1 cellular context compared by ENCODE assay signal in genomic region chr2:74507145-74507925, GRCh38.
TF ChIP-seq lines count a peak whose summit lies in the region.

TSS of gene PCGF1 (minus strand) at chr2:74507695. CDS start at chr2:74507668, 27 bp downstream.

TF ChIP-seq in HepG2, 621 proteins besides CTCF, POLR2A, EP300 and RAD21 (continued from another document and continues in another):
- TF ChIP-seq, protein P1, sequence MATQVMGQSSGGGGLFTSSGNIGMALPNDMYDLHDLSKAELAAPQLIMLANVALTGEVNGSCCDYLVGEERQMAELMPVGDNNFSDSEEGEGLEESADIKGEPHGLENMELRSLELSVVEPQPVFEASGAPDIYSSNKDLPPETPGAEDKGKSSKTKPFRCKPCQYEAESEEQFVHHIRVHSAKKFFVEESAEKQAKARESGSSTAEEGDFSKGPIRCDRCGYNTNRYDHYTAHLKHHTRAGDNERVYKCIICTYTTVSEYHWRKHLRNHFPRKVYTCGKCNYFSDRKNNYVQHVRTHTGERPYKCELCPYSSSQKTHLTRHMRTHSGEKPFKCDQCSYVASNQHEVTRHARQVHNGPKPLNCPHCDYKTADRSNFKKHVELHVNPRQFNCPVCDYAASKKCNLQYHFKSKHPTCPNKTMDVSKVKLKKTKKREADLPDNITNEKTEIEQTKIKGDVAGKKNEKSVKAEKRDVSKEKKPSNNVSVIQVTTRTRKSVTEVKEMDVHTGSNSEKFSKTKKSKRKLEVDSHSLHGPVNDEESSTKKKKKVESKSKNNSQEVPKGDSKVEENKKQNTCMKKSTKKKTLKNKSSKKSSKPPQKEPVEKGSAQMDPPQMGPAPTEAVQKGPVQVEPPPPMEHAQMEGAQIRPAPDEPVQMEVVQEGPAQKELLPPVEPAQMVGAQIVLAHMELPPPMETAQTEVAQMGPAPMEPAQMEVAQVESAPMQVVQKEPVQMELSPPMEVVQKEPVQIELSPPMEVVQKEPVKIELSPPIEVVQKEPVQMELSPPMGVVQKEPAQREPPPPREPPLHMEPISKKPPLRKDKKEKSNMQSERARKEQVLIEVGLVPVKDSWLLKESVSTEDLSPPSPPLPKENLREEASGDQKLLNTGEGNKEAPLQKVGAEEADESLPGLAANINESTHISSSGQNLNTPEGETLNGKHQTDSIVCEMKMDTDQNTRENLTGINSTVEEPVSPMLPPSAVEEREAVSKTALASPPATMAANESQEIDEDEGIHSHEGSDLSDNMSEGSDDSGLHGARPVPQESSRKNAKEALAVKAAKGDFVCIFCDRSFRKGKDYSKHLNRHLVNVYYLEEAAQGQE (IDR thresholded peaks at IDR 0.05; ENCODE audit: borderline replicate concordance in 1 of 2, low read depth in 1 of 2, low read length in 2 of 2) = peak in 1 of 2 experiments; percentile 28; a peak in 1 of 4 replicates
- TF ChIP-seq POLR2AphosphoS5 (IDR thresholded peaks at IDR 0.05; ENCODE audit: low read depth, low read length) (peak; percentile 74), ZNF557 (CRISPR knock-in tag; IDR thresholded peaks at IDR 0.05) (peak; percentile 53; the same call in 1 of the 2 replicates), GATAD1 (CRISPR knock-in tag; IDR thresholded peaks at IDR 0.05) (peak; percentile 93), ZNF180 (CRISPR knock-in tag; IDR thresholded peaks at IDR 0.05; ENCODE audit: borderline replicate concordance, low read depth) (no peak; the same call in 1 of the 2 replicates), ZNF441 (CRISPR knock-in tag; IDR thresholded peaks at IDR 0.05; ENCODE audit: borderline replicate concordance) (no peak; the same call in 1 of the 2 replicates), ZNF83 (CRISPR knock-in tag; IDR thresholded peaks at IDR 0.05; ENCODE audit: borderline replicate concordance) (no peak), JUNB (CRISPR knock-in tag; IDR thresholded peaks at IDR 0.05; ENCODE audit: borderline replicate concordance) (no peak), NFKBIZ (CRISPR knock-in tag; IDR thresholded peaks at IDR 0.05) (peak; percentile 77), TFAP4 (IDR thresholded peaks at IDR 0.05; ENCODE audit: borderline replicate concordance, low read depth) (peak; percentile 61; the same call in 1 of the 2 replicates), ATF1 (CRISPR knock-in tag; IDR thresholded peaks at IDR 0.05) (no peak), MLXIP (CRISPR knock-in tag; IDR thresholded peaks at IDR 0.05; ENCODE audit: borderline replicate concordance) (no peak), PLRG1 (conservative IDR thresholded peaks at IDR 0.05) (no peak), GABPA (IDR thresholded peaks at IDR 0.05; ENCODE audit: low read depth, low read length) (no peak), GABPA (CRISPR knock-in tag; IDR thresholded peaks at IDR 0.05; ENCODE audit: low read depth) (peak; percentile 96), MTF2 (CRISPR knock-in tag; IDR thresholded peaks at IDR 0.05; ENCODE audit: borderline replicate concordance) (0 out of 2 replicates have a peak, but pooled peaks have one; percentile 6), ZNF235 (CRISPR knock-in tag; IDR thresholded peaks at IDR 0.05; ENCODE audit: borderline replicate concordance) (no peak), NFIB (CRISPR knock-in tag; IDR thresholded peaks at IDR 0.05; ENCODE audit: borderline replicate concordance) (no peak), ZSCAN22 (CRISPR knock-in tag; IDR thresholded peaks at IDR 0.05) (0 out of 2 replicates have a peak, but pooled peaks have one; percentile 22), EZH2 (conservative IDR thresholded peaks at IDR 0.05; ENCODE audit: low read depth, low read length) (no peak), RFXANK (CRISPR knock-in tag; IDR thresholded peaks at IDR 0.05) (no peak; the same call in 1 of the 2 replicates), ATM (IDR thresholded peaks at IDR 0.05; ENCODE audit: borderline replicate concordance) (no peak), MAFF (IDR thresholded peaks at IDR 0.05; ENCODE audit: low read depth, low read length) (no peak), ATAD3A (CRISPR knock-in tag; IDR thresholded peaks at IDR 0.05) (0 out of 2 replicates have a peak, but pooled peaks have one; percentile 74), SATB2 (CRISPR knock-in tag; IDR thresholded peaks at IDR 0.05) (no peak), CREB1 (IDR thresholded peaks at IDR 0.05) (0 out of 2 replicates have a peak, but pooled peaks have one; percentile 44), CREB1 (CRISPR knock-in tag; IDR thresholded peaks at IDR 0.05) (peak; percentile 73), ZNF576 (CRISPR knock-in tag; IDR thresholded peaks at IDR 0.05) (peak; percentile 10; the same call in 1 of the 2 replicates), ZNF879 (CRISPR knock-in tag; IDR thresholded peaks at IDR 0.05) (peak; percentile 72; the same call in 1 of the 2 replicates), TOE1 (CRISPR knock-in tag; IDR thresholded peaks at IDR 0.05) (peak; percentile 78; the same call in 1 of the 2 replicates), NFYC (CRISPR knock-in tag; IDR thresholded peaks at IDR 0.05) (peak; percentile 80), EEA1 (CRISPR knock-in tag; IDR thresholded peaks at IDR 0.05; ENCODE audit: borderline replicate concordance) (peak; percentile 48; the same call in 1 of the 2 replicates), DPF2 (CRISPR knock-in tag; IDR thresholded peaks at IDR 0.05; ENCODE audit: borderline replicate concordance, low read depth) (0 out of 2 replicates have a peak, but pooled peaks have one; percentile 48), ZNF740 (CRISPR knock-in tag; IDR thresholded peaks at IDR 0.05) (peak; percentile 90), MBNL3 (CRISPR knock-in tag; conservative IDR thresholded peaks at IDR 0.05) (no peak; the same call in 1 of the 2 replicates)
- TF ChIP-seq, protein P2, sequence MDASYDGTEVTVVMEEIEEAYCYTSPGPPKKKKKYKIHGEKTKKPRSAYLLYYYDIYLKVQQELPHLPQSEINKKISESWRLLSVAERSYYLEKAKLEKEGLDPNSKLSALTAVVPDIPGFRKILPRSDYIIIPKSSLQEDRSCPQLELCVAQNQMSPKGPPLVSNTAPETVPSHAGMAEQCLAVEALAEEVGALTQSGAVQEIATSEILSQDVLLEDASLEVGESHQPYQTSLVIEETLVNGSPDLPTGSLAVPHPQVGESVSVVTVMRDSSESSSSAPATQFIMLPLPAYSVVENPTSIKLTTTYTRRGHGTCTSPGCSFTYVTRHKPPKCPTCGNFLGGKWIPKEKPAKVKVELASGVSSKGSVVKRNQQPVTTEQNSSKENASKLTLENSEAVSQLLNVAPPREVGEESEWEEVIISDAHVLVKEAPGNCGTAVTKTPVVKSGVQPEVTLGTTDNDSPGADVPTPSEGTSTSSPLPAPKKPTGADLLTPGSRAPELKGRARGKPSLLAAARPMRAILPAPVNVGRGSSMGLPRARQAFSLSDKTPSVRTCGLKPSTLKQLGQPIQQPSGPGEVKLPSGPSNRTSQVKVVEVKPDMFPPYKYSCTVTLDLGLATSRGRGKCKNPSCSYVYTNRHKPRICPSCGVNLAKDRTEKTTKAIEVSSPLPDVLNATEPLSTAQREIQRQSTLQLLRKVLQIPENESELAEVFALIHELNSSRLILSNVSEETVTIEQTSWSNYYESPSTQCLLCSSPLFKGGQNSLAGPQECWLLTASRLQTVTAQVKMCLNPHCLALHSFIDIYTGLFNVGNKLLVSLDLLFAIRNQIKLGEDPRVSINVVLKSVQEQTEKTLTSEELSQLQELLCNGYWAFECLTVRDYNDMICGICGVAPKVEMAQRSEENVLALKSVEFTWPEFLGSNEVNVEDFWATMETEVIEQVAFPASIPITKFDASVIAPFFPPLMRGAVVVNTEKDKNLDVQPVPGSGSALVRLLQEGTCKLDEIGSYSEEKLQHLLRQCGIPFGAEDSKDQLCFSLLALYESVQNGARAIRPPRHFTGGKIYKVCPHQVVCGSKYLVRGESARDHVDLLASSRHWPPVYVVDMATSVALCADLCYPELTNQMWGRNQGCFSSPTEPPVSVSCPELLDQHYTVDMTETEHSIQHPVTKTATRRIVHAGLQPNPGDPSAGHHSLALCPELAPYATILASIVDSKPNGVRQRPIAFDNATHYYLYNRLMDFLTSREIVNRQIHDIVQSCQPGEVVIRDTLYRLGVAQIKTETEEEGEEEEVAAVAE (CRISPR knock-in tag; IDR thresholded peaks at IDR 0.05; ENCODE audit: borderline replicate concordance) = peak; percentile 44
- TF ChIP-seq, protein P3, sequence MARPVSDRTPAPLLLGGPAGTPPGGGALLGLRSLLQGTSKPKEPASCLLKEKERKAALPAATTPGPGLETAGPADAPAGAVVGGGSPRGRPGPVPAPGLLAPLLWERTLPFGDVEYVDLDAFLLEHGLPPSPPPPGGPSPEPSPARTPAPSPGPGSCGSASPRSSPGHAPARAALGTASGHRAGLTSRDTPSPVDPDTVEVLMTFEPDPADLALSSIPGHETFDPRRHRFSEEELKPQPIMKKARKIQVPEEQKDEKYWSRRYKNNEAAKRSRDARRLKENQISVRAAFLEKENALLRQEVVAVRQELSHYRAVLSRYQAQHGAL (CRISPR knock-in tag; IDR thresholded peaks at IDR 0.05; ENCODE audit: not compliant biosample characterization) = no peak
- TF ChIP-seq, protein P4, sequence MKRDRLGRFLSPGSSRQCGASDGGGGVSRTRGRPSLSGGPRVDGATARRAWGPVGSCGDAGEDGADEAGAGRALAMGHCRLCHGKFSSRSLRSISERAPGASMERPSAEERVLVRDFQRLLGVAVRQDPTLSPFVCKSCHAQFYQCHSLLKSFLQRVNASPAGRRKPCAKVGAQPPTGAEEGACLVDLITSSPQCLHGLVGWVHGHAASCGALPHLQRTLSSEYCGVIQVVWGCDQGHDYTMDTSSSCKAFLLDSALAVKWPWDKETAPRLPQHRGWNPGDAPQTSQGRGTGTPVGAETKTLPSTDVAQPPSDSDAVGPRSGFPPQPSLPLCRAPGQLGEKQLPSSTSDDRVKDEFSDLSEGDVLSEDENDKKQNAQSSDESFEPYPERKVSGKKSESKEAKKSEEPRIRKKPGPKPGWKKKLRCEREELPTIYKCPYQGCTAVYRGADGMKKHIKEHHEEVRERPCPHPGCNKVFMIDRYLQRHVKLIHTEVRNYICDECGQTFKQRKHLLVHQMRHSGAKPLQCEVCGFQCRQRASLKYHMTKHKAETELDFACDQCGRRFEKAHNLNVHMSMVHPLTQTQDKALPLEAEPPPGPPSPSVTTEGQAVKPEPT (CRISPR knock-in tag; IDR thresholded peaks at IDR 0.05; ENCODE audit: low read depth) = peak; percentile 72; the same call in 1 of the 2 replicates
- TF ChIP-seq, protein P5, sequence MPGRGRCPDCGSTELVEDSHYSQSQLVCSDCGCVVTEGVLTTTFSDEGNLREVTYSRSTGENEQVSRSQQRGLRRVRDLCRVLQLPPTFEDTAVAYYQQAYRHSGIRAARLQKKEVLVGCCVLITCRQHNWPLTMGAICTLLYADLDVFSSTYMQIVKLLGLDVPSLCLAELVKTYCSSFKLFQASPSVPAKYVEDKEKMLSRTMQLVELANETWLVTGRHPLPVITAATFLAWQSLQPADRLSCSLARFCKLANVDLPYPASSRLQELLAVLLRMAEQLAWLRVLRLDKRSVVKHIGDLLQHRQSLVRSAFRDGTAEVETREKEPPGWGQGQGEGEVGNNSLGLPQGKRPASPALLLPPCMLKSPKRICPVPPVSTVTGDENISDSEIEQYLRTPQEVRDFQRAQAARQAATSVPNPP (CRISPR knock-in tag; IDR thresholded peaks at IDR 0.05) = peak; percentile 35; the same call in 1 of the 2 replicates
- TF ChIP-seq, protein P6, sequence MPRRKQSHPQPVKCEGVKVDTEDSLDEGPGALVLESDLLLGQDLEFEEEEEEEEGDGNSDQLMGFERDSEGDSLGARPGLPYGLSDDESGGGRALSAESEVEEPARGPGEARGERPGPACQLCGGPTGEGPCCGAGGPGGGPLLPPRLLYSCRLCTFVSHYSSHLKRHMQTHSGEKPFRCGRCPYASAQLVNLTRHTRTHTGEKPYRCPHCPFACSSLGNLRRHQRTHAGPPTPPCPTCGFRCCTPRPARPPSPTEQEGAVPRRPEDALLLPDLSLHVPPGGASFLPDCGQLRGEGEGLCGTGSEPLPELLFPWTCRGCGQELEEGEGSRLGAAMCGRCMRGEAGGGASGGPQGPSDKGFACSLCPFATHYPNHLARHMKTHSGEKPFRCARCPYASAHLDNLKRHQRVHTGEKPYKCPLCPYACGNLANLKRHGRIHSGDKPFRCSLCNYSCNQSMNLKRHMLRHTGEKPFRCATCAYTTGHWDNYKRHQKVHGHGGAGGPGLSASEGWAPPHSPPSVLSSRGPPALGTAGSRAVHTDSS (CRISPR knock-in tag; conservative IDR thresholded peaks at IDR 0.05) = no peak
- TF ChIP-seq, protein P7, sequence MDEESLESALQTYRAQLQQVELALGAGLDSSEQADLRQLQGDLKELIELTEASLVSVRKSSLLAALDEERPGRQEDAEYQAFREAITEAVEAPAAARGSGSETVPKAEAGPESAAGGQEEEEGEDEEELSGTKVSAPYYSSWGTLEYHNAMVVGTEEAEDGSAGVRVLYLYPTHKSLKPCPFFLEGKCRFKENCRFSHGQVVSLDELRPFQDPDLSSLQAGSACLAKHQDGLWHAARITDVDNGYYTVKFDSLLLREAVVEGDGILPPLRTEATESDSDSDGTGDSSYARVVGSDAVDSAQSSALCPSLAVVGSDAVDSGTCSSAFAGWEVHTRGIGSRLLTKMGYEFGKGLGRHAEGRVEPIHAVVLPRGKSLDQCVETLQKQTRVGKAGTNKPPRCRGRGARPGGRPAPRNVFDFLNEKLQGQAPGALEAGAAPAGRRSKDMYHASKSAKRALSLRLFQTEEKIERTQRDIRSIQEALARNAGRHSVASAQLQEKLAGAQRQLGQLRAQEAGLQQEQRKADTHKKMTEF (CRISPR knock-in tag; IDR thresholded peaks at IDR 0.05) = peak; percentile 84
